Comparison of ENCODE assay signal across 3 cellular contexts in genomic region chr9:94911211-94911610, GRCh38.
A peak's percentile ranks its signal among the peaks of the same experiment; 100 is the strongest.
TF ChIP-seq lines count a peak whose summit lies in the region.

No MANE protein-coding gene starts in this region.

TF ChIP-seq in A549, 52 proteins besides CTCF, POLR2A, EP300 and RAD21:
- no peak for TF ChIP-seq FOSL2 (IDR thresholded peaks at IDR 0.05)
- TF ChIP-seq FOSL2 (CRISPR knock-in tag; IDR thresholded peaks at IDR 0.05): 0 out of 2 replicates have a peak, but pooled peaks have one; percentile 27
- TF ChIP-seq TP53 (CRISPR knock-in tag; IDR thresholded peaks at IDR 0.05): no peak

TF ChIP-seq in IMR-90, 13 proteins besides CTCF, POLR2A, EP300 and RAD21 (continued from another document):
- TF ChIP-seq RFX5 (IDR thresholded peaks at IDR 0.05; ENCODE audit: low read depth, low read length): no peak
- TF ChIP-seq MAZ (IDR thresholded peaks at IDR 0.05; ENCODE audit: borderline replicate concordance, low read depth, low read length): no peak
- TF ChIP-seq CHD1 (IDR thresholded peaks at IDR 0.05; ENCODE audit: low read depth, low read length): no peak
- TF ChIP-seq CEBPB (IDR thresholded peaks at IDR 0.05; ENCODE audit: low read depth, low read length): no peak
- TF ChIP-seq RCOR1 (IDR thresholded peaks at IDR 0.05; ENCODE audit: insufficient replicate concordance, low read length): no peak
- no peak for TF ChIP-seq USF2 (IDR thresholded peaks at IDR 0.05; ENCODE audit: low read depth, low read length)
- TF ChIP-seq ELK1 (IDR thresholded peaks at IDR 0.05; ENCODE audit: borderline replicate concordance, low read depth, low read length): no peak
- TF ChIP-seq FOS (IDR thresholded peaks at IDR 0.05; ENCODE audit: low read depth, low read length): no peak
- no peak for TF ChIP-seq NFE2L2 (IDR thresholded peaks at IDR 0.05; ENCODE audit: low read depth, low read length)
- no peak for TF ChIP-seq BHLHE40 (IDR thresholded peaks at IDR 0.05; ENCODE audit: low read depth, low read length)
- no peak for TF ChIP-seq MAFK (IDR thresholded peaks at IDR 0.05; ENCODE audit: low read depth, low read length)

TF ChIP-seq in neural cell, 6 proteins besides CTCF, POLR2A, EP300 and RAD21 (continued from another document):
- peak; percentile 24 for TF ChIP-seq REST (IDR thresholded peaks at IDR 0.05; ENCODE audit: borderline replicate concordance)
TF ChIP-seq in neural cell: peak in this region for 2.
